In genomic region chr14:74492413-74493342, GRCh38 we compare ENCODE assay signal across 8 cellular contexts. TPM values are rescaled to one million over a fixed set of nuclear protein-coding genes. Genes with fewer than 3 reads are reported as not detected.
DNase-seq lines count a peak whose midpoint lies in the region; ATAC-seq and TF ChIP-seq lines count a peak whose summit lies in the region.

TSS of gene NPC2 (minus strand) at chr14:74493305. CDS start at chr14:74493274, 31 bp downstream.

- peak; percentile 7 for ATAC-seq in GM18499 (IDR thresholded peaks at IDR 0.05; ENCODE audit: insufficient read depth, unreplicated experiment)
- peak; percentile 6 for ATAC-seq in HG02623 (IDR thresholded peaks at IDR 0.05; ENCODE audit: unreplicated experiment)
- no peak for ATAC-seq in natural killer cell

- no peak within 1 kb of the TSS for H3K27ac Mint-ChIP-seq in natural killer cell

- no peaks in the 10 kb centered on the region for H3K27me3 ChIP-seq in Peyer's patch

- H3K9me3 Mint-ChIP-seq in natural killer cell = no peaks in the 10 kb centered on the region

- H3K9me3 ChIP-seq in Peyer's patch = no peaks in the 10 kb centered on the region

- peak within 1 kb of the TSS; percentile 91 to 95 (median 93) for H3K27ac ChIP-seq in Peyer's patch

- TF ChIP-seq CTCF in Peyer's patch (IDR thresholded peaks at IDR 0.05) (no peak), natural killer cell (IDR thresholded peaks at IDR 0.05) (no peak)

- H3K4me3 ChIP-seq in Peyer's patch = peak within 1 kb of the TSS; percentile 91 to 96 (median 94)

- H3K4me1 ChIP-seq in Peyer's patch = peaks cover 0 to 34% (median 0%) of the 10 kb centered on the region in 4 donors

- no peak within 1 kb of the TSS for H3K4me3 Mint-ChIP-seq in natural killer cell

- peaks cover 16 to 17% of the 10 kb centered on the region in 2 donors for H3K4me1 Mint-ChIP-seq in natural killer cell

- H3K27me3 Mint-ChIP-seq in natural killer cell (ENCODE audit: low read depth in 2 of 2) = no peaks in the 10 kb centered on the region

- no peaks in the 10 kb centered on the region for H3K36me3 Mint-ChIP-seq in natural killer cell

- intact Hi-C loops in natural killer cell (cut with micrococcal nuclease) = loop anchor here (1.0 to 10.0 kb wide), 7 partner anchors 126 to 510 kb away; partner anchors contain the start of genes ABCD4, ALDH6A1, AREL1 and EIF2B2

- peak; percentile 63 to 74 for TF ChIP-seq POLR2A in Peyer's patch (IDR thresholded peaks at IDR 0.05)
- no peak for TF ChIP-seq POLR2A in erythroblast (IDR thresholded peaks at IDR 0.05; ENCODE audit: low read length)

- DNase-seq in Peyer's patch (no peak), erythroblast (lab: John Stamatoyannopoulos, UW) (peak; percentile 41 to 58), natural killer cell (no peak), NCI-H146 (lab: John Stamatoyannopoulos, UW) (no peak), GM19240 (ENCODE audit: insufficient read length, low spot score) (no peak), NCI-H1930 (lab: John Stamatoyannopoulos, UW) (no peak)

- no peaks in the 10 kb centered on the region for H3K36me3 ChIP-seq in Peyer's patch

RNA-seq across cellular contexts. Expression of gene NPC2, which starts in this region (rescaled TPM):
- total RNA-seq in Peyer's patch (100 to 1,000 TPM; 102 to 208 (median 161) TPM), natural killer cell (10 to 100 TPM; 33.2 to 53.6 (median 33.5) TPM)

Comparison
In these comparisons a context has a peak if more than half of its experiments do, and no peak if none do; other contexts are left out.
1. ATAC-seq: peak in GM18499 (single experiment) and HG02623 (single experiment); none in natural killer cell (0 of 3).
2. DNase-seq: peak in erythroblast (2 of 2); none in Peyer's patch (0 of 3), natural killer cell (single experiment), NCI-H146 (single experiment), GM19240 (single experiment) and NCI-H1930 (0 of 2).